20 cellular contexts compared by ENCODE assay signal in genomic region chr17:50048988-50049387, GRCh38. TPM values are rescaled to one million over a fixed set of nuclear protein-coding genes. Genes with fewer than 3 reads are reported as not detected.
"Had no signal": no experiment of that assay in that cellular context is flagged by ENCODE, and none has a peak within 500 bp of the region (broad histone marks: within the 10 kb centered on the region; RNA-seq: fewer than 3 reads in every experiment).

No MANE protein-coding gene starts in this region.

- DNase-seq: activated CD4-positive, alpha-beta T cell treated with anti-CD3 and anti-CD28 coated beads for 4 hours; activated naive CD4-positive, alpha-beta T cell treated with anti-CD3 and anti-CD28 coated beads for 36 hours; activated naive CD8-positive, alpha-beta T cell treated with anti-CD3 and anti-CD28 coated beads, Interleukin-2, amount 50 U/mL, for 24 hours; dorsolateral prefrontal cortex; islet precursor cell; naive B cell; retina; stimulated activated CD4-positive, alpha-beta T cell treated with anti-CD3 and anti-CD28 coated beads, Interleukin-2, amount 100 ng/mL, for 48 hours; stimulated activated naive B cell treated with anti-CD40 and anti-IgM and Interleukin-4, amounts not matched to agents 10 μg/mL and 1 μg/mL and 100 μg/mL, for 72 hours; T-cell had no signal

- H3K4me3 Mint-ChIP-seq: activated naive CD4-positive, alpha-beta T cell treated with anti-CD3 and anti-CD28 coated beads for 36 hours; activated naive CD8-positive, alpha-beta T cell treated with anti-CD3 and anti-CD28 coated beads, Interleukin-2, amount 50 U/mL, for 24 hours; naive B cell; stimulated activated naive B cell treated with anti-CD40 and anti-IgM and Interleukin-4, amounts not matched to agents 10 μg/mL and 1 μg/mL and 100 μg/mL, for 72 hours; T-cell had no signal

- H3K36me3 ChIP-seq: esophagus muscularis mucosa, neutrophil, tibial artery had no signal

- H3K4me3 ChIP-seq: dorsolateral prefrontal cortex, esophagus muscularis mucosa, hepatocyte, tibial artery had no signal

- H3K4me1 Mint-ChIP-seq: naive B cell had no signal

- H3K9me3 ChIP-seq: esophagus muscularis mucosa, neutrophil, tibial artery had no signal

- H3K27ac ChIP-seq: dorsolateral prefrontal cortex, esophagus muscularis mucosa, hepatocyte, neutrophil, tibial artery had no signal

- H3K36me3 Mint-ChIP-seq: naive B cell; stimulated activated naive B cell treated with anti-CD40 and anti-IgM and Interleukin-4, amounts not matched to agents 10 μg/mL and 1 μg/mL and 100 μg/mL, for 72 hours; T-cell had no signal

- H3K27ac Mint-ChIP-seq: activated naive CD8-positive, alpha-beta T cell treated with anti-CD3 and anti-CD28 coated beads, Interleukin-2, amount 50 U/mL, for 24 hours; stimulated activated naive B cell treated with anti-CD40 and anti-IgM and Interleukin-4, amounts not matched to agents 10 μg/mL and 1 μg/mL and 100 μg/mL, for 72 hours; T-cell had no signal

- ATAC-seq: activated naive CD8-positive, alpha-beta T cell treated with anti-CD3 and anti-CD28 coated beads, Interleukin-2, amount 50 U/mL, for 24 hours; left lobe of liver; stimulated activated naive B cell treated with anti-CD40 and anti-IgM and Interleukin-4, amounts not matched to agents 10 μg/mL and 1 μg/mL and 100 μg/mL, for 72 hours; T-cell had no signal

- H3K9me3 Mint-ChIP-seq: activated naive CD4-positive, alpha-beta T cell treated with anti-CD3 and anti-CD28 coated beads for 36 hours; activated naive CD8-positive, alpha-beta T cell treated with anti-CD3 and anti-CD28 coated beads, Interleukin-2, amount 50 U/mL, for 24 hours; naive B cell; stimulated activated naive B cell treated with anti-CD40 and anti-IgM and Interleukin-4, amounts not matched to agents 10 μg/mL and 1 μg/mL and 100 μg/mL, for 72 hours; T-cell had no signal

- H3K27me3 ChIP-seq: esophagus muscularis mucosa, hepatocyte, tibial artery had no signal

RNA-seq across cellular contexts. Expression of gene DLX3, which starts 54.0 kb away (rescaled TPM):
- total RNA-seq: activated naive CD4-positive, alpha-beta T cell treated with anti-CD3 and anti-CD28 coated beads for 36 hours; bronchial epithelial cell; fibroblast of villous mesenchyme; glomerular endothelial cell; left lobe of liver; lung microvascular endothelial cell; mononuclear cell; T-cell had no signal
